Comparison of ENCODE assay signal across 8 cellular contexts in genomic region chr3:56754753-56755365, GRCh38. TPM values are rescaled to one million over a fixed set of nuclear protein-coding genes. Genes with fewer than 3 reads are reported as not detected.
A peak's percentile ranks its signal among the peaks of the same experiment; 100 is the strongest.
DNase-seq lines count a peak whose midpoint lies in the region; ATAC-seq and TF ChIP-seq lines count a peak whose summit lies in the region.
"Had no signal": no experiment of that assay in that cellular context is flagged by ENCODE, and none has a peak within 500 bp of the region (broad histone marks: within the 10 kb centered on the region; RNA-seq: fewer than 3 reads in every experiment).

No MANE protein-coding gene starts in this region.

- H3K9me3 ChIP-seq in H9 (ENCODE audit: control insufficient read depth, low read depth, low read length), result no peaks in the 10 kb centered on the region

- no peak overlapping the region for H3K18ac ChIP-seq in H9 (ENCODE audit: insufficient read length, low read depth, low read length)

- no peak overlapping the region for H3K9ac ChIP-seq in H9 (ENCODE audit: extremely low read depth, insufficient read length, low read length)

- no peak overlapping the region for H2AFZ ChIP-seq in H9 (ENCODE audit: low read length)

- no peak overlapping the region for H3K4me2 ChIP-seq in H9 (ENCODE audit: insufficient read depth, insufficient read length, low read length)

- H2BK120ac ChIP-seq in H9 (ENCODE audit: low read depth, low read length, poor library complexity, severe bottlenecking), result no peak overlapping the region

- no peaks in the 10 kb centered on the region for H3K23me2 ChIP-seq in H9 (ENCODE audit: insufficient read length, low read depth, low read length, poor library complexity, severe bottlenecking)

- no peak overlapping the region for H3K56ac ChIP-seq in H9 (ENCODE audit: insufficient read length, low read depth, low read length)

- H4K5ac ChIP-seq in H9 (ENCODE audit: insufficient read length, low read depth, low read length), result no peak overlapping the region

- no peaks in the 10 kb centered on the region for H3K79me1 ChIP-seq in H9 (ENCODE audit: insufficient read depth, low read depth, low read length, poor library complexity, severe bottlenecking)

- no peak overlapping the region for H3K4ac ChIP-seq in H9 (ENCODE audit: low read depth, low read length)

- no peak overlapping the region for H3K23ac ChIP-seq in H9 (ENCODE audit: insufficient read length, low read depth, low read length)

- no peak for TF ChIP-seq POLR2A in GM18505 (IDR thresholded peaks at IDR 0.05; ENCODE audit: borderline replicate concordance, extremely low read depth, insufficient read depth, insufficient read length)

- no peak overlapping the region for H2BK20ac ChIP-seq in H9 (ENCODE audit: low read depth, low read length, poor library complexity, severe bottlenecking)

- no peaks in the 10 kb centered on the region for H3K27me3 ChIP-seq in H9 (ENCODE audit: insufficient read depth, low read length)

- peaks cover 0 to 2% (median 0%) of the 10 kb centered on the region in 3 experiments; a peak in 1 of 7 replicates for H3K36me3 Mint-ChIP-seq in H9 (ENCODE audit: insufficient read depth in 1 of 3, low read depth in 3 of 3)
- H3K36me3 Mint-ChIP-seq in stimulated activated effector memory CD8-positive, alpha-beta T cell treated with anti-CD3 and anti-CD28 coated beads, Interleukin-12 subunit alpha, Interleukin-12 subunit beta, amount 100 ng/mL, for 72 hours, result peaks cover 49% of the 10 kb centered on the region

- no peak overlapping the region for H2AK5ac ChIP-seq in H9 (ENCODE audit: insufficient read length, low read length)

- H3K79me2 ChIP-seq in H9 (ENCODE audit: insufficient read depth, low read length), result no peaks in the 10 kb centered on the region

- DNase-seq in H9, result no peak
- peak; percentile 28 for DNase-seq in UCSD-AML1 (lab: John Stamatoyannopoulos, UW; ENCODE audit: unreplicated experiment)
- peak; percentile 37 for DNase-seq in germinal center (ENCODE audit: low spot score)
- no peak for DNase-seq in stimulated activated effector memory CD8-positive, alpha-beta T cell treated with anti-CD3 and anti-CD28 coated beads, Interleukin-12 subunit alpha, Interleukin-12 subunit beta, amount 100 ng/mL, for 72 hours (ENCODE audit: low spot score in 2 of 2)
- DNase-seq in cerebellar cortex (ENCODE audit: low spot score), result no peak
- DNase-seq in superior temporal gyrus (ENCODE audit: extremely low spot score), result no peak
- DNase-seq: NCI-H1092 treated with DMSO at 0.1 percent for 48 hours had no signal

- no peak for ATAC-seq in stimulated activated effector memory CD8-positive, alpha-beta T cell treated with anti-CD3 and anti-CD28 coated beads, Interleukin-12 subunit alpha, Interleukin-12 subunit beta, amount 100 ng/mL, for 72 hours
- no peak for ATAC-seq in GM18505 (IDR thresholded peaks at IDR 0.05; ENCODE audit: unreplicated experiment)

- no peaks in the 10 kb centered on the region; the same call in 1 of the 2 replicates for H3K27me3 Mint-ChIP-seq in H9 (ENCODE audit: low read depth)

- H2BK5ac ChIP-seq in H9 (ENCODE audit: insufficient read length, low read length), result no peak overlapping the region

- WGBS in H9 (ENCODE audit: extremely low coverage, insufficient read length, low lambda C conversion rate), result no CpG with 5 or more reads among the region's 21 CpGs

- peaks cover 10 to 14% of the 10 kb centered on the region in 2 experiments for H3K4me1 Mint-ChIP-seq in H9
- peaks cover 73% of the 10 kb centered on the region for H3K4me1 Mint-ChIP-seq in stimulated activated effector memory CD8-positive, alpha-beta T cell treated with anti-CD3 and anti-CD28 coated beads, Interleukin-12 subunit alpha, Interleukin-12 subunit beta, amount 100 ng/mL, for 72 hours

- no peak overlapping the region for H2BK12ac ChIP-seq in H9 (ENCODE audit: insufficient read length, low read depth, low read length)

- H3K14ac ChIP-seq in H9 (ENCODE audit: insufficient read depth, low read length), result no peak overlapping the region; the same call in 1 of the 2 replicates

- peak overlapping the region in 2 of 3 experiments; percentile 7 to 19; a peak in 1 of 7 replicates for H3K27ac Mint-ChIP-seq in H9
- H3K27ac Mint-ChIP-seq in stimulated activated effector memory CD8-positive, alpha-beta T cell treated with anti-CD3 and anti-CD28 coated beads, Interleukin-12 subunit alpha, Interleukin-12 subunit beta, amount 100 ng/mL, for 72 hours, result peak overlapping the region; percentile 62

- no peak overlapping the region for H3K27ac ChIP-seq in H9 (ENCODE audit: insufficient read length, low read depth, low read length)

- no peaks in the 10 kb centered on the region for H4K20me1 ChIP-seq in H9 (ENCODE audit: control insufficient read depth, insufficient read depth, insufficient read length)

- H3K4me3 Mint-ChIP-seq in H9, result no peak overlapping the region
- peak overlapping the region; percentile 80 for H3K4me3 Mint-ChIP-seq in stimulated activated effector memory CD8-positive, alpha-beta T cell treated with anti-CD3 and anti-CD28 coated beads, Interleukin-12 subunit alpha, Interleukin-12 subunit beta, amount 100 ng/mL, for 72 hours

- no peak overlapping the region for H2BK15ac ChIP-seq in H9 (ENCODE audit: low read depth, low read length)

- H4K91ac ChIP-seq in H9 (ENCODE audit: insufficient read length, low read depth, low read length), result no peak overlapping the region

- H4K8ac ChIP-seq in H9 (replicated peaks; ENCODE audit: insufficient read length, low read depth, low read length), result no peak overlapping the region

- 0 out of 2 replicates have a peak, but pooled peaks cover 3% of the 10 kb centered on the region for H3K4me1 ChIP-seq in H9 (ENCODE audit: insufficient read depth, low read length)

- TF ChIP-seq CTCF in H9 (conservative IDR thresholded peaks at IDR 0.05), result no peak

- no peaks in the 10 kb centered on the region for H3K9me3 Mint-ChIP-seq in H9
- no peaks in the 10 kb centered on the region for H3K9me3 Mint-ChIP-seq in stimulated activated effector memory CD8-positive, alpha-beta T cell treated with anti-CD3 and anti-CD28 coated beads, Interleukin-12 subunit alpha, Interleukin-12 subunit beta, amount 100 ng/mL, for 72 hours

- H3T11ph ChIP-seq in H9 (ENCODE audit: low read length), result no peak overlapping the region

RNA-seq across cellular contexts. Expression of gene ARHGEF3, which starts 46.9 kb away (rescaled TPM):
- 4.4 and 5.7 TPM in 2 replicates for total RNA-seq in H9 (2021)

Comparison
In these comparisons a context has a peak if more than half of its experiments do, and no peak if none do; other contexts are left out.
1. DNase-seq: peak in UCSD-AML1 (single experiment) and germinal center (single experiment); none in H9 (single experiment), stimulated activated effector memory CD8-positive, alpha-beta T cell treated with anti-CD3 and anti-CD28 coated beads, Interleukin-12 subunit alpha, Interleukin-12 subunit beta, amount 100 ng/mL, for 72 hours (0 of 2), cerebellar cortex (single experiment) and superior temporal gyrus (single experiment).